ENCODE assay signal across 10 cellular contexts in the genomic region with DNA sequence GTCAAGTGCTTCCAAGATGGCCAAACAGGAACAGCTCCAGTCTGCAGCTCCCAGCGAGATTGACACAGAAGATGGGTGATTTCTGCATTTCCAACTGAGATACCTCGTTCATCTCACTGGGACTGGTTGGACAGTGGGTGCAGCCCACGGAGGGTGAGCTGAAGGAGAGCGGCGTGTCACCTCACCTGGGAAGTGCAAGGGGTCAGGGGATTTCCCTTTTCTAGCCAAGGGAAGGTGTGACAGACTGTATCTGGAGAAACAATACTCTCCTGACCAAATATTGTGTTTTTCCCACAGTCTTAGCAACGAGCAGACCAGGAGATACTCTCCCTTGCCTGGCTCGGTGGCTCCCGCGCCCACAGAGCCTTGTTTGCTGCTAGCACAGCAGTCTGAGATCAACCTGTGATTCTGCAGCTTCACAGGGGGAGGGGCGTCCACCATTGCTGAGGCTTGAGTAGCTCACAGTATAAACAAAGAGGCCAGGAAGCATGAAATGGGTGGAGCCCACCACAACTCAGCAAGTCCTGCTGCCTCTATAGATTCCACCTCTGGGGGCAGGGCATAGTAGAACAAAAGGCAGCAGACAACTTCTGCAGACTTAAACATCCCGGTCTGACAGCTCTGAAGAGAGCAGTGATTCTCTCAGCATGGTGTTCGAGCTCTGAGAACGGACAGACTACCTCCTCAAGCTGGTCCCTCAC.
DNase-seq lines count a peak whose midpoint lies in the region; ATAC-seq lines count a peak whose summit lies in the region.
"Had no signal": no experiment of that assay in that cellular context is flagged by ENCODE, and none has a peak within 500 bp of the region (broad histone marks: within the 10 kb centered on the region; RNA-seq: fewer than 3 reads in every experiment).

No MANE protein-coding gene starts in this region.

- H3K36me3 ChIP-seq in iPS-15b (ENCODE audit: control insufficient read depth, insufficient read depth, low read length), result no peaks in the 10 kb centered on the region

- H3K27me3 ChIP-seq in iPS-15b (ENCODE audit: control insufficient read depth, insufficient read depth, low read length), result no peaks in the 10 kb centered on the region

- DNase-seq in SHP77 (lab: John Stamatoyannopoulos, UW) (peak; percentile 2 to 3), SHP77 treated with DMSO at 0.1 percent for 48 hours (lab: John Stamatoyannopoulos, UW) (no peak), head of caudate nucleus (no peak), NCI-H1092 treated with DMSO at 0.1 percent for 48 hours (lab: John Stamatoyannopoulos, UW) (no peak)
- peak; percentile 55 for DNase-seq in activated CD8-positive, alpha-beta memory T cell treated with anti-CD3 and anti-CD28 coated beads, Interleukin-2, amount 50 U/mL, for 48 hours
- peak; percentile 18 for DNase-seq in stimulated activated naive CD8-positive, alpha-beta T cell treated with anti-CD3 and anti-CD28 coated beads, Interleukin-15, Interleukin-2, amounts not matched to agents 100 U/mL and 50 U/mL, for 24 hours
- DNase-seq: ACHN had no signal

- intact Hi-C loops in head of caudate nucleus (cut with DNase I), result no loop called here

- H3K9ac ChIP-seq in iPS-15b (ENCODE audit: low read depth, low read length), result no peak overlapping the region
- H3K9ac ChIP-seq: parathyroid adenoma had no signal

- peaks cover 10% of the 10 kb centered on the region for H3K4me1 ChIP-seq in iPS-15b (ENCODE audit: control insufficient read depth, insufficient read depth, low read length)
- H3K4me1 ChIP-seq: parathyroid adenoma had no signal

- no peak for ATAC-seq in stimulated activated naive CD8-positive, alpha-beta T cell treated with anti-CD3 and anti-CD28 coated beads, Interleukin-15, Interleukin-2, amounts not matched to agents 100 U/mL and 50 U/mL, for 24 hours
- ATAC-seq in HG02884 (IDR thresholded peaks at IDR 0.05; ENCODE audit: unreplicated experiment), result no peak

- H3K4me3 ChIP-seq in iPS-15b (ENCODE audit: low read depth, low read length), result peak overlapping the region; percentile 30

- H3K9me3 ChIP-seq in iPS-15b (ENCODE audit: control insufficient read depth, insufficient read depth, low read length), result no peaks in the 10 kb centered on the region

Comparison
In these comparisons a context has a peak if more than half of its experiments do, and no peak if none do; other contexts are left out.
1. DNase-seq: peak in SHP77 (2 of 2), activated CD8-positive, alpha-beta memory T cell treated with anti-CD3 and anti-CD28 coated beads, Interleukin-2, amount 50 U/mL, for 48 hours (single experiment) and stimulated activated naive CD8-positive, alpha-beta T cell treated with anti-CD3 and anti-CD28 coated beads, Interleukin-15, Interleukin-2, amounts not matched to agents 100 U/mL and 50 U/mL, for 24 hours (single experiment); none in SHP77 treated with DMSO at 0.1 percent for 48 hours (single experiment), head of caudate nucleus (0 of 42) and NCI-H1092 treated with DMSO at 0.1 percent for 48 hours (single experiment).